Comparison of ENCODE assay signal across 32 cellular contexts in the genomic region with DNA sequence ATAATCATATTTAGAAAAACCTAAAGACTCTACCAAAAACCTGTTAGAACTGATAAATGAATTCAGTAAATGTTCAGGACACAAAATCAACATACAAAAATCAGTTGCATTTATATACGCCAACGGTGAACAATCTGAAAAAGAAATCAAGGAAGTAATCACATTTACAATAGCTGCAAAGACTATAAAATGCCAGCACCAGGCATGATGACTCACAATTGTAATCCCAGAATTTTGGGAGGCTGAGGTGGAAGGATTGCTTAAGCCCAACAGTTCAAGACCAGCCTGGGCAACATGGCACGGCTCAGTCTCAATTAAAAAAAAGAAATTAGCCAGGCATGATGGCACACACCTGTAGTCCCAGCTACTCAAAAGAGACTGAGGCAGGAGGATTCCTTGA.
"Had no signal": no experiment of that assay in that cellular context is flagged by ENCODE, and none has a peak within 500 bp of the region (broad histone marks: within the 10 kb centered on the region; RNA-seq: fewer than 3 reads in every experiment).

No MANE protein-coding gene starts in this region.

- H3K27ac Mint-ChIP-seq: activated CD4-positive, alpha-beta memory T cell treated with anti-CD3 and anti-CD28 coated beads for 36 hours; activated CD4-positive, alpha-beta T cell treated with anti-CD3 and anti-CD28 coated beads for 36 hours; activated naive CD8-positive, alpha-beta T cell treated with anti-CD3 and anti-CD28 coated beads for 36 hours; activated T-helper 1 cell treated with anti-CD3 and anti-CD28 coated beads, Interleukin-12 subunit alpha, Interleukin-12 subunit beta, Interleukin-2, Interleukin-4 antibody, amounts not matched to agents 30 ng/mL and 10 ng/mL and 1 ng/mL, durations not matched to agents 14 hours and 24 hours and 36 hours; T-helper 1 cell treated with Interleukin-12 subunit alpha and Interleukin-12 subunit beta and Interleukin-4 antibody, amounts not matched to agents 30 μg/mL and 1 μg/mL, for 36 hours; T-helper 2 cell treated with Interferon-gamma antibody and Interleukin-4, amounts not matched to agents 5 μg/mL and 100 μg/mL, for 36 hours; WTC11 had no signal

- H3K9ac ChIP-seq: SK-N-SH had no signal

- ATAC-seq: activated CD4-positive, alpha-beta T cell treated with anti-CD3 and anti-CD28 coated beads for 36 hours; activated CD4-positive, CD25-positive, alpha-beta regulatory T cell treated with anti-CD3 and anti-CD28 coated beads, Interleukin-2, amount 50 U/mL, for 24 hours; activated T-cell treated with anti-CD3 and anti-CD28 coated beads, Interleukin-2, amount 50 U/mL, for 4 hours; PC-3; WTC11 had no signal

- H3K4me3 Mint-ChIP-seq: activated CD4-positive, alpha-beta memory T cell treated with anti-CD3 and anti-CD28 coated beads for 36 hours; activated CD4-positive, alpha-beta T cell treated with anti-CD3 and anti-CD28 coated beads for 36 hours; activated naive CD8-positive, alpha-beta T cell treated with anti-CD3 and anti-CD28 coated beads for 36 hours; activated T-cell treated with anti-CD3 and anti-CD28 coated beads, Interleukin-2, amount 50 U/mL, for 4 hours; activated T-helper 1 cell treated with anti-CD3 and anti-CD28 coated beads, Interleukin-12 subunit alpha, Interleukin-12 subunit beta, Interleukin-2, Interleukin-4 antibody, amounts not matched to agents 30 ng/mL and 10 ng/mL and 1 ng/mL, durations not matched to agents 14 hours and 24 hours and 36 hours; T-helper 1 cell treated with Interleukin-12 subunit alpha and Interleukin-12 subunit beta and Interleukin-4 antibody, amounts not matched to agents 30 μg/mL and 1 μg/mL, for 36 hours; T-helper 2 cell treated with Interferon-gamma antibody and Interleukin-4, amounts not matched to agents 5 μg/mL and 100 μg/mL, for 36 hours; WTC11 had no signal

- H3K4me2 ChIP-seq: SK-N-SH had no signal

- H3K4me1 ChIP-seq: Peyer's patch, SJSA1 had no signal

- H3K4me3 ChIP-seq: Peyer's patch, SJSA1 had no signal

- H3K27me3 Mint-ChIP-seq: activated CD4-positive, alpha-beta memory T cell treated with anti-CD3 and anti-CD28 coated beads for 36 hours; activated CD4-positive, alpha-beta T cell treated with anti-CD3 and anti-CD28 coated beads for 36 hours; activated naive CD8-positive, alpha-beta T cell treated with anti-CD3 and anti-CD28 coated beads for 36 hours had no signal

- H3K27me3 ChIP-seq: brain microvascular endothelial cell, Peyer's patch, SJSA1 had no signal

- H3K27ac ChIP-seq: brain microvascular endothelial cell, Peyer's patch, SJSA1 had no signal

- DNase-seq: activated CD4-positive, alpha-beta memory T cell treated with anti-CD3 and anti-CD28 coated beads for 36 hours; activated CD4-positive, alpha-beta T cell treated with anti-CD3 and anti-CD28 coated beads for 36 hours; activated CD4-positive, alpha-beta T cell treated with anti-CD3 and anti-CD28 coated beads, Interleukin-2, amount 50 U/mL, for 1 hour; activated CD8-positive, alpha-beta memory T cell treated with anti-CD3 and anti-CD28 coated beads, Interleukin-2, amount 50 U/mL, for 4 hours; activated effector memory CD4-positive, alpha-beta T cell treated with anti-CD3 and anti-CD28 coated beads, Interleukin-2, amount 50 U/mL, for 16 hours; activated naive CD4-positive, alpha-beta T cell; activated naive CD4-positive, alpha-beta T cell treated with anti-CD3 and anti-CD28 coated beads, Interleukin-2, amount 50 U/mL, for 16 hours; activated naive CD8-positive, alpha-beta T cell treated with anti-CD3 and anti-CD28 coated beads for 36 hours; activated T-cell treated with anti-CD3 and anti-CD28 coated beads for 4 hours; activated T-cell treated with anti-CD3 and anti-CD28 coated beads, Interleukin-2, amount 50 U/mL, for 4 hours; amniotic stem cell; aorta; brain microvascular endothelial cell; NCI-H1048; NCI-H1105 treated with DMSO at 0.1 percent for 48 hours; NCI-H1436; NCI-H1694; NCI-H2029; NCI-H345; NCI-H524 treated with DMSO at 0.1 percent for 48 hours; NK-92 treated with Interleukin-12 subunit alpha and Interleukin-12 subunit beta, amount 100 ng/mL, for 24 hours; PC-3; Peyer's patch; RPMI8226; SHP77 treated with DMSO at 0.1 percent for 48 hours; SK-N-SH had no signal
